8 cellular contexts compared by ENCODE assay signal in the genomic region with DNA sequence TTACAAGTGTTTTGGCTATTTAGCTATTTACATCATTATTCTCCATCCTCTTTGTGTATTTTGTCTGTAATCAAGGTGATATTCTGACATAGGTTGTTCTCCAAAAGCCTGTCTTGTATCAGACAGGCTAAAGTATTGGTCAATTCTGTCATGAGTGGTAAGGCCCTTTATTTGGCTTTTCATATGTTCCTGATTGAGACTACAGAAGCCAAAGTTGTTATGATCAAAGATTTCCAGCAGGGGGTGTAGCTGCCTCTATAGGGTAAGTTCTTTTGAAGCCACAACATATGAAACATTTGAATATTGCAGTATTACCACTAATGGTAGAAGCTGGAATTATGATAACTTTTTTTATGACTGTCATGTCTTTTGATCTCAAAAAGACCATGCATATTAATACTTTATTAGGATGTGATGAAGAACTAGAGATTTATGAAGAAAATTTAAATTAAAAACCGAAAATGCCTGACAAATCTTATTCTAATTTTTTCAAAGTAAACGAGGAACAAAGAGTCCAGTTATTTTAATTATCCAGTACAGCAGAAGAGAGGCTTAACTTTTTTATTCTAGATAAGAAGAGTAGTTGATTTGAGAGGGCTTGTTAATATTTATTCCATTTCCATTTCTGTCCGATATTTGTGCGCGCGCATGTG. TPM values are rescaled to one million over a fixed set of nuclear protein-coding genes. Genes with fewer than 3 reads are reported as not detected.
DNase-seq lines count a peak whose midpoint lies in the region; ATAC-seq and TF ChIP-seq lines count a peak whose summit lies in the region.

No MANE protein-coding gene starts in this region.

- H3K4me1 Mint-ChIP-seq in activated CD8-positive, alpha-beta T cell treated with anti-CD3 and anti-CD28 coated beads, Interleukin-2, amount 10 ng/mL, durations not matched to agents 7 days and 5 days (ENCODE audit: low read depth) = peaks cover 14% of the 10 kb centered on the region

- intact Hi-C loops in cardiac septum (cut with DNase I) = loop anchor here (2.0 kb wide), 1 partner anchor 179 kb away; no protein-coding TSS in a partner anchor
- intact Hi-C loops in prostate gland (cut with DNase I) = loop anchor here (2.0 kb wide), 1 partner anchor 177 kb away; no protein-coding TSS in a partner anchor

- CTCF ChIA-PET in activated CD8-positive, alpha-beta T cell treated with anti-CD3 and anti-CD28 coated beads, Interleukin-2, amount 10 ng/mL, durations not matched to agents 7 days and 5 days (lab: Charles Lee) = interaction anchor here (0.7 to 13.9 kb wide), 15 partner anchors 28 to 486 kb away, joined by 3 to 211 read pairs (median 4); no protein-coding TSS in a partner anchor

- POLR2A ChIA-PET in activated CD8-positive, alpha-beta T cell treated with anti-CD3 and anti-CD28 coated beads, Interleukin-2, amount 10 ng/mL, durations not matched to agents 7 days and 5 days (lab: Charles Lee) = no interaction called here

- H3K4me3 Mint-ChIP-seq in activated CD8-positive, alpha-beta T cell treated with anti-CD3 and anti-CD28 coated beads, Interleukin-2, amount 10 ng/mL, durations not matched to agents 7 days and 5 days = no peak overlapping the region

- H3K9me3 Mint-ChIP-seq in activated CD8-positive, alpha-beta T cell treated with anti-CD3 and anti-CD28 coated beads, Interleukin-2, amount 10 ng/mL, durations not matched to agents 7 days and 5 days (ENCODE audit: insufficient read depth) = no peaks in the 10 kb centered on the region

- H3K27me3 Mint-ChIP-seq in activated CD8-positive, alpha-beta T cell treated with anti-CD3 and anti-CD28 coated beads, Interleukin-2, amount 10 ng/mL, durations not matched to agents 7 days and 5 days (ENCODE audit: low read depth) = peaks cover 5% of the 10 kb centered on the region

- peak; percentile 25 for ATAC-seq in HG03469 (IDR thresholded peaks at IDR 0.05; ENCODE audit: unreplicated experiment)
- ATAC-seq in activated CD8-positive, alpha-beta T cell treated with anti-CD3 and anti-CD28 coated beads, Interleukin-2, amount 10 ng/mL, durations not matched to agents 7 days and 5 days = no peak
- ATAC-seq in HG03460 (IDR thresholded peaks at IDR 0.05; ENCODE audit: unreplicated experiment) = no peak

- H3K4me3 ChIP-seq in cardiac muscle cell (no peak overlapping the region), prostate gland (no peak overlapping the region)

- TF ChIP-seq POLR2A in prostate gland (IDR thresholded peaks at IDR 0.05) = no peak

- 91% methylated on average over 6 of the region's 6 CpGs for WGBS in prostate gland

- peak; percentile 81 to 89 for DNase-seq in cardiac muscle cell (ENCODE audit: low read depth in 1 of 2, low spot score in 1 of 2)
- no peak for DNase-seq in cardiac septum (ENCODE audit: low spot score)
- peak; percentile 89 for DNase-seq in NCI-H69 (lab: John Stamatoyannopoulos, UW)
- DNase-seq in activated CD8-positive, alpha-beta T cell treated with anti-CD3 and anti-CD28 coated beads, Interleukin-2, amount 10 ng/mL, durations not matched to agents 7 days and 5 days = peak; percentile 79
- peak; percentile 76 for DNase-seq in fibroblast of the conjunctiva (ENCODE audit: low read depth)
- peak; percentile 78 for DNase-seq in prostate gland (ENCODE audit: low spot score)

- H3K27ac ChIP-seq in cardiac muscle cell = no peak overlapping the region
- no peak overlapping the region for H3K27ac ChIP-seq in prostate gland

- H3K9me3 ChIP-seq in cardiac muscle cell (ENCODE audit: low read depth) (no peaks in the 10 kb centered on the region), prostate gland (no peaks in the 10 kb centered on the region)

- no peak overlapping the region for H3K27ac Mint-ChIP-seq in activated CD8-positive, alpha-beta T cell treated with anti-CD3 and anti-CD28 coated beads, Interleukin-2, amount 10 ng/mL, durations not matched to agents 7 days and 5 days

- TF ChIP-seq CTCF in cardiac muscle cell (IDR thresholded peaks at IDR 0.05; ENCODE audit: low read depth, low read length) = peak; percentile 71
- peak in 3 of 4 experiments; percentile 61 to 88 (median 84) for TF ChIP-seq CTCF in prostate gland (IDR thresholded peaks at IDR 0.05)

- H3K36me3 Mint-ChIP-seq in activated CD8-positive, alpha-beta T cell treated with anti-CD3 and anti-CD28 coated beads, Interleukin-2, amount 10 ng/mL, durations not matched to agents 7 days and 5 days (ENCODE audit: low read depth) = peaks cover 2% of the 10 kb centered on the region

- H3K27me3 ChIP-seq in cardiac muscle cell = no peaks in the 10 kb centered on the region
- no peaks in the 10 kb centered on the region for H3K27me3 ChIP-seq in prostate gland (replicated peaks; ENCODE audit: insufficient read depth)

- H3K4me1 ChIP-seq in cardiac muscle cell (ENCODE audit: low read depth) = peaks cover 15% of the 10 kb centered on the region
- no peaks in the 10 kb centered on the region for H3K4me1 ChIP-seq in prostate gland (replicated peaks)

- H3K36me3 ChIP-seq in cardiac muscle cell (no peaks in the 10 kb centered on the region), prostate gland (no peaks in the 10 kb centered on the region)

RNA-seq across cellular contexts. Expression of a gene that starts 3.4 kb away (rescaled TPM):
- total RNA-seq in cardiac muscle cell (63.0 and 77.5 TPM in 2 replicates), cardiac septum (253 TPM), prostate gland (100 to 1,000 TPM in 1 of 2 donors, 10 to 100 TPM in 1; 83.3 to 112 TPM)
- 12.9 and 26.6 TPM in 2 replicates for polyA plus RNA-seq in cardiac muscle cell
- total RNA-seq in activated CD8-positive, alpha-beta T cell treated with anti-CD3 and anti-CD28 coated beads, Interleukin-2, amount 10 ng/mL, durations not matched to agents 7 days and 5 days = 10 to 100 TPM; 29.1 to 29.5 TPM
